ENCODE assay signal across 4 cellular contexts in the genomic region with DNA sequence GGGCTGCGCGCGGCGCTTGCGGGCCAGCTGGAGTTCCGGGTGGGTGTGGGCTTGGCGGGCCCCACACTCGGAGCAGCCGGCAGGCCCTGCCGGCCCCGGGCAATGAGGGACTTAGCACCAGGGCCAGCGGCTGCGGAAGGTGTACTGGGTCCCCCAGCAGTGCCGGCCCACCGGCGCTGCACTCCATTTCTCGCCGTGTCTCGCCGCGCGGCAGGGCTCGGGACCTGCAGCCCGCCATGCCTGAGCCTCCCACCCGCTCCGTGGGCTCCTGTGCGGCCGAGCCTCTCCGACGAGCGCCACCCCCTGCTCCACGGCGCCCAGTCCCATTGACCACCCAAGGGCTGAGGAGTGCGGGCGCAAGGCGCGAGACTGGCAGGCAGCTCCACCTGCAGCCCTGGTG. TPM values are rescaled to one million over a fixed set of nuclear protein-coding genes. Genes with fewer than 3 reads are reported as not detected.
"Had no signal": no experiment of that assay in that cellular context is flagged by ENCODE, and none has a peak within 500 bp of the region (broad histone marks: within the 10 kb centered on the region; RNA-seq: fewer than 3 reads in every experiment).

No MANE protein-coding gene starts in this region.

RNA-seq across cellular contexts. Expression of a gene that starts 14.0 kb away (rescaled TPM):
- total RNA-seq: H9 had no signal

RNA-seq across cellular contexts. Expression of a gene that starts 18.9 kb away (rescaled TPM):
- total RNA-seq: GM23338, H1, H9, IMR-90 had no signal
- polyA plus RNA-seq: H1 had no signal

RNA-seq across cellular contexts. Expression of a gene that starts 27.2 kb away (rescaled TPM):
- total RNA-seq: GM23338, H9 had no signal
- polyA plus RNA-seq: GM23338 had no signal

RNA-seq across cellular contexts. Expression of a gene that starts 43.8 kb away (rescaled TPM):
- total RNA-seq: H1 had no signal
